In genomic region chr2:100722125-100722524, GRCh38 we compare ENCODE assay signal across 8 cellular contexts.
"Had no signal": no experiment of that assay in that cellular context is flagged by ENCODE, and none has a peak within 500 bp of the region (broad histone marks: within the 10 kb centered on the region; RNA-seq: fewer than 3 reads in every experiment).

No MANE protein-coding gene starts in this region.

- H3K27ac ChIP-seq: GM23248 had no signal

- H2AFZ ChIP-seq: GM23248 had no signal

- DNase-seq: GM23248, GOT3, H9, HCEC 1CT, IMR-90 had no signal

- FAIRE-seq: H54, HTR-8/SVneo, K562 had no signal

- H3K9ac ChIP-seq: GM23248 had no signal

- H3K4me3 ChIP-seq: GM23248, K562 had no signal

- ATAC-seq: K562 had no signal
